Comparison of ENCODE assay signal across 8 cellular contexts in genomic region chr14:59187802-59188460, GRCh38. TPM values are rescaled to one million over a fixed set of nuclear protein-coding genes. Genes with fewer than 3 reads are reported as not detected.
DNase-seq lines count a peak whose midpoint lies in the region; ATAC-seq, FAIRE-seq and TF ChIP-seq lines count a peak whose summit lies in the region.

No MANE protein-coding gene starts in this region.

- TF ChIP-seq CTCF in activated B cell treated with CpG ODN at 0.5 μM for 24 hours (IDR thresholded peaks at IDR 0.05): no peak

- peaks cover 13 to 14% of the 10 kb centered on the region in 2 donors for H3K4me1 ChIP-seq in mucosa of rectum (ENCODE audit: control insufficient read depth in 2 of 2, insufficient read depth in 2 of 2, low read length in 2 of 2)

- intact Hi-C loops in activated B cell treated with CpG ODN at 0.5 μM for 24 hours (cut with micrococcal nuclease): loop anchor here (1.0 to 5.0 kb wide), 16 partner anchors 13 to 1797 kb away; partner anchors contain the start of genes ACTR10, DACT1, GPR135 and JKAMP

- CTCF ChIA-PET in activated B cell treated with CpG ODN at 0.5 μM for 24 hours (lab: Charles Lee): interaction anchor here (0.8 to 2.0 kb wide), 4 partner anchors 59 to 297 kb away, joined by 3 to 6 read pairs (median 4); partner anchors contain the start of genes JKAMP and L3HYPDH

- FAIRE-seq in H54 (lab: Jason Lieb, UNC): no peak

- TF ChIP-seq POLR2A in H54 (IDR thresholded peaks at IDR 0.05; ENCODE audit: low read depth, low read length): no peak

- peak overlapping the region; percentile 93 for H3K4me3 Mint-ChIP-seq in activated B cell treated with CpG ODN at 0.5 μM for 24 hours

- H3K27ac ChIP-seq in mucosa of rectum (ENCODE audit: low read depth in 2 of 2, low read length in 2 of 2): peak overlapping the region; percentile 83 to 84

- H3K27ac Mint-ChIP-seq in activated B cell treated with CpG ODN at 0.5 μM for 24 hours: peak overlapping the region; percentile 87

- peak; percentile 68 for DNase-seq in NCI-H1694 treated with DMSO at 0.1 percent for 48 hours (lab: John Stamatoyannopoulos, UW)
- no peak for DNase-seq in activated B cell treated with CpG ODN at 0.5 μM for 24 hours
- DNase-seq in effector CD8-positive, alpha-beta T cell (lab: John Stamatoyannopoulos, UW): peak; percentile 27
- peak; percentile 38 for DNase-seq in stimulated activated naive CD8-positive, alpha-beta T cell treated with anti-CD3 and anti-CD28 coated beads, Interleukin-15, Interleukin-2, amounts not matched to agents 100 U/mL and 50 U/mL, for 24 hours
- no peak for DNase-seq in H54 (ENCODE audit: insufficient read length, low spot score)

- POLR2A ChIA-PET in activated B cell treated with CpG ODN at 0.5 μM for 24 hours (lab: Charles Lee): interaction anchor here (0.8 to 2.4 kb wide), 7 partner anchors 11 to 1061 kb away, joined by 4 to 12 read pairs (median 4); partner anchors contain the start of genes GPR135, JKAMP, L3HYPDH and PPM1A

- peak overlapping the region; percentile 87 to 89 for H3K9ac ChIP-seq in mucosa of rectum (ENCODE audit: low read depth in 1 of 2, low read length in 2 of 2)

- no peaks in the 10 kb centered on the region for H3K9me3 ChIP-seq in mucosa of rectum (ENCODE audit: control insufficient read depth in 2 of 2, low read length in 2 of 2)

- H3K27me3 ChIP-seq in mucosa of rectum (ENCODE audit: control insufficient read depth in 2 of 2, insufficient read depth in 2 of 2, low read length in 2 of 2): peaks cover 0 to 3% of the 10 kb centered on the region in 2 donors

- no peaks in the 10 kb centered on the region for H3K9me3 Mint-ChIP-seq in activated B cell treated with CpG ODN at 0.5 μM for 24 hours

- peaks cover 10% of the 10 kb centered on the region for H3K27me3 Mint-ChIP-seq in activated B cell treated with CpG ODN at 0.5 μM for 24 hours

- H3K4me1 Mint-ChIP-seq in activated B cell treated with CpG ODN at 0.5 μM for 24 hours: peaks cover 18% of the 10 kb centered on the region

- ATAC-seq in GM18508 (IDR thresholded peaks at IDR 0.05; ENCODE audit: insufficient read depth, unreplicated experiment) (peak; percentile 15), HG02798 (IDR thresholded peaks at IDR 0.05; ENCODE audit: poor library complexity, unreplicated experiment) (peak; percentile 15), activated B cell treated with CpG ODN at 0.5 μM for 24 hours (ENCODE audit: low read depth) (peak; percentile 7)
- ATAC-seq in stimulated activated naive CD8-positive, alpha-beta T cell treated with anti-CD3 and anti-CD28 coated beads, Interleukin-15, Interleukin-2, amounts not matched to agents 100 U/mL and 50 U/mL, for 24 hours: peak; percentile 0

- H3K4me3 ChIP-seq in mucosa of rectum (ENCODE audit: low read length in 2 of 2): peak overlapping the region; percentile 94

- H3K36me3 Mint-ChIP-seq in activated B cell treated with CpG ODN at 0.5 μM for 24 hours (ENCODE audit: low read depth): peaks cover 6% of the 10 kb centered on the region

- H3K36me3 ChIP-seq in mucosa of rectum (ENCODE audit: control insufficient read depth in 2 of 2, insufficient read depth in 2 of 2, low read length in 2 of 2): no peaks in the 10 kb centered on the region

RNA-seq across cellular contexts. Expression of gene DAAM1, which starts 0.5 kb away (rescaled TPM):
- 29.6 and 38.7 TPM in 2 replicates for total RNA-seq in activated B cell treated with CpG ODN at 0.5 μM for 24 hours

Comparison
In these comparisons a context has a peak if more than half of its experiments do, and no peak if none do; other contexts are left out.
1. DNase-seq: peak in NCI-H1694 treated with DMSO at 0.1 percent for 48 hours (single experiment), effector CD8-positive, alpha-beta T cell (single experiment) and stimulated activated naive CD8-positive, alpha-beta T cell treated with anti-CD3 and anti-CD28 coated beads, Interleukin-15, Interleukin-2, amounts not matched to agents 100 U/mL and 50 U/mL, for 24 hours (single experiment); none in activated B cell treated with CpG ODN at 0.5 μM for 24 hours (single experiment) and H54 (single experiment).
2. Peak in every context shown above with its lines, with median percentiles within 50 percentile points of each other: ATAC-seq.